ENCODE assay signal across 22 cellular contexts in the genomic region with DNA sequence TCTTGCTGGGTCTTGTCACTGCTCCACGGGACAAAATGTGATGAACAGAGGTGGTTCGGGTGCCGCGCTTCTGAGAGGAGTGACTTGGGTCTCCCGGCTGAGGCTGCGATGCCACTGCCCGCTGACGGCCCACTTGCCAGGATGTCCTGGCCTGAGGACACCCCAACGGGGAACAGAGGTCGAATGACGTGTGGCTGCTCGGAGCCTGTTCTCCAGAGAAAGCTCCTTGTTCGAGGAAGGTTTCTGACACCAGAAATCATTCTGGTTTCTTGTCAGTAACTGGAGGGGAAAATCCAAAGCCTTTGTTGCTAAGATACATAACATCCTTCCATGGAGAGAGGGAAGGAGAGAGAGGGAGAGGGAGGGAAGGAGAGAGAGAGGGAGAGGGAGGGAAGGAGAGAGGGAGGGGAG.
A peak's percentile ranks its signal among the peaks of the same experiment; 100 is the strongest.
DNase-seq lines count a peak whose midpoint lies in the region; ATAC-seq and TF ChIP-seq lines count a peak whose summit lies in the region.
"Had no signal": no experiment of that assay in that cellular context is flagged by ENCODE, and none has a peak within 500 bp of the region (broad histone marks: within the 10 kb centered on the region; RNA-seq: fewer than 3 reads in every experiment).

No MANE protein-coding gene starts in this region.

- peak overlapping the region in 4 of 5 experiments; percentile 44 to 73 (median 50) for H3K4me3 Mint-ChIP-seq in brain
- H3K4me3 Mint-ChIP-seq: activated T-cell treated with anti-CD3 and anti-CD28 coated beads, Interleukin-2, amount 50 U/mL, for 24 hours; IgD-negative memory B cell had no signal

- H3K27me3 ChIP-seq in H7 (ENCODE audit: control insufficient read depth, insufficient read depth, low read length) (no peaks in the 10 kb centered on the region), iPS-18a (ENCODE audit: control insufficient read depth, insufficient read depth, low read length) (no peaks in the 10 kb centered on the region), osteoblast (ENCODE audit: insufficient read depth, low read length) (no peaks in the 10 kb centered on the region), Peyer's patch (no peaks in the 10 kb centered on the region), BE2C (no peaks in the 10 kb centered on the region)
- H3K27me3 ChIP-seq: ovary, right lobe of liver, vagina had no signal

- ATAC-seq in HG02623 (IDR thresholded peaks at IDR 0.05; ENCODE audit: unreplicated experiment) (no peak), HG02588 (IDR thresholded peaks at IDR 0.05; ENCODE audit: unreplicated experiment) (no peak)
- ATAC-seq: activated CD4-positive, CD25-positive, alpha-beta regulatory T cell treated with anti-CD3 and anti-CD28 coated beads, Interleukin-2, amount 50 U/mL, for 24 hours; lower lobe of right lung; right lobe of liver had no signal

- no peak overlapping the region for H3K4me3 ChIP-seq in H7 (ENCODE audit: insufficient read depth, low read depth, low read length)
- H3K4me3 ChIP-seq in iPS-18a (ENCODE audit: low read length), result no peak overlapping the region
- H3K4me3 ChIP-seq in osteoblast (ENCODE audit: insufficient read depth, low read length), result no peak overlapping the region
- no peak overlapping the region for H3K4me3 ChIP-seq in Peyer's patch
- no peak overlapping the region for H3K4me3 ChIP-seq in BE2C (ENCODE audit: low read depth, low read length)
- H3K4me3 ChIP-seq: lower lobe of right lung, ovary, right lobe of liver had no signal

- H3K36me3 ChIP-seq in H7 (replicated peaks; ENCODE audit: control insufficient read depth, insufficient read depth, low read length) (no peaks in the 10 kb centered on the region), iPS-18a (ENCODE audit: control insufficient read depth, low read depth, low read length) (no peaks in the 10 kb centered on the region), osteoblast (ENCODE audit: insufficient read depth, low read length) (no peaks in the 10 kb centered on the region), Peyer's patch (no peaks in the 10 kb centered on the region), BE2C (no peaks in the 10 kb centered on the region)
- H3K36me3 ChIP-seq: lower lobe of right lung, ovary, right lobe of liver, vagina had no signal

- H3K36me3 Mint-ChIP-seq in brain, result no peaks in the 10 kb centered on the region
- H3K36me3 Mint-ChIP-seq: IgD-negative memory B cell had no signal

- peaks cover 0 to 3% (median 0%) of the 10 kb centered on the region in 5 experiments for H3K9me3 Mint-ChIP-seq in brain
- H3K9me3 Mint-ChIP-seq: activated T-cell treated with anti-CD3 and anti-CD28 coated beads, Interleukin-2, amount 50 U/mL, for 24 hours had no signal

- H3K4me1 ChIP-seq in iPS-18a (ENCODE audit: control insufficient read depth, low read depth, low read length) (peaks cover 19% of the 10 kb centered on the region), osteoblast (ENCODE audit: insufficient read depth, low read length) (no peaks in the 10 kb centered on the region), Peyer's patch (no peaks in the 10 kb centered on the region), BE2C (peaks cover 27% of the 10 kb centered on the region)
- H3K4me1 ChIP-seq: lower lobe of right lung, right lobe of liver had no signal

- DNase-seq in H7 (peak; percentile 68), osteoblast (ENCODE audit: insufficient read length, low spot score, missing footprints) (peak; percentile 65), Peyer's patch (no peak), BE2C (no peak)
- DNase-seq: activated naive CD4-positive, alpha-beta T cell treated with Interleukin-2 at 50 U/mL for 16 hours; activated T-cell treated with anti-CD3 and anti-CD28 coated beads, Interleukin-2, amount 50 U/mL, for 24 hours; dermis blood vessel endothelial cell; GOT3; islet precursor cell; lower lobe of right lung; NCI-H1417 treated with DMSO at 0.1 percent for 48 hours; NCI-H2171; ovary; right lobe of liver had no signal

- peaks cover 94% of the 10 kb centered on the region for H3K4me1 Mint-ChIP-seq in brain

- H3K9me3 ChIP-seq in iPS-18a (ENCODE audit: control insufficient read depth, low read depth, low read length), result no peaks in the 10 kb centered on the region
- no peaks in the 10 kb centered on the region for H3K9me3 ChIP-seq in osteoblast (ENCODE audit: low read depth, low read length)
- H3K9me3 ChIP-seq in Peyer's patch, result no peaks in the 10 kb centered on the region
- no peaks in the 10 kb centered on the region for H3K9me3 ChIP-seq in BE2C
- H3K9me3 ChIP-seq: lower lobe of right lung, ovary, right lobe of liver, vagina had no signal

- H3K79me2 ChIP-seq in osteoblast (ENCODE audit: insufficient read depth, low read length), result no peaks in the 10 kb centered on the region

- no peaks in the 10 kb centered on the region for H4K20me1 ChIP-seq in osteoblast (ENCODE audit: insufficient read depth, low read length)

- no peak overlapping the region for H3K4me2 ChIP-seq in osteoblast (ENCODE audit: insufficient read depth, low read length)

- TF ChIP-seq CTCF in brain (conservative IDR thresholded peaks at IDR 0.05), result no peak
- no peak for TF ChIP-seq CTCF in osteoblast (IDR thresholded peaks at IDR 0.05; ENCODE audit: extremely low read depth, low read depth, low read length)
- TF ChIP-seq CTCF in Peyer's patch (IDR thresholded peaks at IDR 0.05), result no peak
- no peak for TF ChIP-seq CTCF in BE2C (IDR thresholded peaks at IDR 0.05; ENCODE audit: low read depth, low read length)

- H3K27ac ChIP-seq in iPS-18a (ENCODE audit: low read length) (peak overlapping the region; percentile 81), osteoblast (ENCODE audit: low read depth, low read length) (no peak overlapping the region), Peyer's patch (no peak overlapping the region)
- H3K27ac ChIP-seq: C4-2B, lower lobe of right lung, ovary, right lobe of liver had no signal

- peak overlapping the region; percentile 26 for H3K9ac ChIP-seq in iPS-18a (ENCODE audit: low read length)

- no peak for TF ChIP-seq POLR2A in Peyer's patch (IDR thresholded peaks at IDR 0.05)

- H3K27me3 Mint-ChIP-seq in brain, result peaks cover 4% of the 10 kb centered on the region

- H2AFZ ChIP-seq in osteoblast (ENCODE audit: low read length), result no peak overlapping the region

- peak overlapping the region; percentile 74 to 100 (median 91) for H3K27ac Mint-ChIP-seq in brain
- H3K27ac Mint-ChIP-seq: IgD-negative memory B cell had no signal

Comparison
In these comparisons a context has a peak if more than half of its experiments do, and no peak if none do; other contexts are left out.
1. DNase-seq: peak in H7 (single experiment) and osteoblast (single experiment); none in Peyer's patch (0 of 3) and BE2C (single experiment).